In genomic region chr13:39417131-39417530, GRCh38 we compare ENCODE assay signal across 1 cellular context.
TF ChIP-seq lines count a peak whose summit lies in the region.

No MANE protein-coding gene starts in this region.

TF ChIP-seq in A549, 52 proteins besides CTCF, POLR2A, EP300 and RAD21 (continued from another document):
- TF ChIP-seq REST (IDR thresholded peaks at IDR 0.05) (no peak), NFE2L2 (conservative IDR thresholded peaks at IDR 0.05; ENCODE audit: low read length) (no peak), RNF2 (IDR thresholded peaks at IDR 0.05; ENCODE audit: borderline replicate concordance, low read depth) (no peak), TP53 (CRISPR knock-in tag; IDR thresholded peaks at IDR 0.05) (no peak), BCL3 (IDR thresholded peaks at IDR 0.05) (no peak)
